ENCODE assay signal across 16 cellular contexts in genomic region chr12:17793854-17794253, GRCh38.
"Had no signal": no experiment of that assay in that cellular context is flagged by ENCODE, and none has a peak within 500 bp of the region (broad histone marks: within the 10 kb centered on the region; RNA-seq: fewer than 3 reads in every experiment).

No MANE protein-coding gene starts in this region.

- DNase-seq: cortex of kidney; effector memory CD4-positive, alpha-beta T cell; esophagus squamous epithelium; foreskin fibroblast; head of caudate nucleus; kidney; left cardiac atrium; left ventricle myocardium inferior; lower lobe of right lung; occipital lobe; pancreas; right cardiac atrium; stimulated activated CD4-positive, alpha-beta T cell treated with anti-CD3 and anti-CD28 coated beads, Interleukin-2, amount 100 ng/mL, for 48 hours; stimulated activated naive CD8-positive, alpha-beta T cell treated with anti-CD3 and anti-CD28 coated beads, Interleukin-15, Interleukin-2, amounts not matched to agents 100 U/mL and 50 U/mL, for 24 hours; thyroid gland had no signal

- ATAC-seq: left cardiac atrium; lower lobe of right lung; natural killer cell treated with Interleukin-12 subunit alpha and Interleukin-12 subunit beta and Interleukin-15 and Interleukin-18, amount 100 ng/mL, for 72 hours; pancreas; right cardiac atrium; stimulated activated naive CD8-positive, alpha-beta T cell treated with anti-CD3 and anti-CD28 coated beads, Interleukin-15, Interleukin-2, amounts not matched to agents 100 U/mL and 50 U/mL, for 24 hours had no signal
